19 cellular contexts compared by ENCODE assay signal in genomic region chr1:1875932-1876331, GRCh38. TPM values are rescaled to one million over a fixed set of nuclear protein-coding genes. Genes with fewer than 3 reads are reported as not detected.
DNase-seq lines count a peak whose midpoint lies in the region; ATAC-seq and TF ChIP-seq lines count a peak whose summit lies in the region.
"Had no signal": no experiment of that assay in that cellular context is flagged by ENCODE, and none has a peak within 500 bp of the region (broad histone marks: within the 10 kb centered on the region; RNA-seq: fewer than 3 reads in every experiment).

No MANE protein-coding gene starts in this region.

- no peak overlapping the region for H3K27ac ChIP-seq in trophoblast cell (ENCODE audit: low read depth, low read length)
- no peak overlapping the region for H3K27ac ChIP-seq in sigmoid colon
- H3K27ac ChIP-seq: ascending aorta, esophagus squamous epithelium, upper lobe of right lung had no signal

- H3K4ac ChIP-seq in trophoblast cell (ENCODE audit: low read depth, low read length): peak overlapping the region; percentile 97

- H4K12ac ChIP-seq in trophoblast cell (ENCODE audit: low read depth, low read length): no peak overlapping the region

- no peaks in the 10 kb centered on the region for H3K27me3 Mint-ChIP-seq in activated CD4-positive, alpha-beta T cell treated with anti-CD3 and anti-CD28 coated beads for 36 hours
- H3K27me3 Mint-ChIP-seq in activated CD4-positive, alpha-beta T cell treated with anti-CD3 and anti-CD28 coated beads, Interleukin-2, amount 10 ng/mL, durations not matched to agents 7 days and 5 days: no peaks in the 10 kb centered on the region
- H3K27me3 Mint-ChIP-seq in T-cell: no peaks in the 10 kb centered on the region
- H3K27me3 Mint-ChIP-seq in activated naive CD8-positive, alpha-beta T cell treated with anti-CD3 and anti-CD28 coated beads, Interleukin-2, amount 10 ng/mL, durations not matched to agents 7 days and 5 days: no peaks in the 10 kb centered on the region

- H2BK5ac ChIP-seq in trophoblast cell (ENCODE audit: low read depth, low read length, poor library complexity): no peak overlapping the region

- intact Hi-C loops in activated CD4-positive, alpha-beta T cell treated with anti-CD3 and anti-CD28 coated beads for 36 hours (cut with DNase I, micrococcal nuclease): loop anchor here (5.0 kb wide), 2 partner anchors 34 to 49 kb away; no protein-coding TSS in a partner anchor
- intact Hi-C loops in sigmoid colon (cut with DNase I): no loop called here

- H3K27ac Mint-ChIP-seq in activated CD4-positive, alpha-beta T cell treated with anti-CD3 and anti-CD28 coated beads for 36 hours: peak overlapping the region; percentile 96
- no peak overlapping the region for H3K27ac Mint-ChIP-seq in activated CD4-positive, alpha-beta T cell treated with anti-CD3 and anti-CD28 coated beads, Interleukin-2, amount 10 ng/mL, durations not matched to agents 7 days and 5 days
- peak overlapping the region in 1 of 2 donors; percentile 69 for H3K27ac Mint-ChIP-seq in T-cell
- H3K27ac Mint-ChIP-seq in activated naive CD8-positive, alpha-beta T cell treated with anti-CD3 and anti-CD28 coated beads, Interleukin-2, amount 10 ng/mL, durations not matched to agents 7 days and 5 days: peak overlapping the region; percentile 81

- no peaks in the 10 kb centered on the region for H3K27me3 ChIP-seq in trophoblast cell (ENCODE audit: insufficient read depth, low read length)
- no peaks in the 10 kb centered on the region for H3K27me3 ChIP-seq in sigmoid colon
- H3K27me3 ChIP-seq: ascending aorta, esophagus squamous epithelium, upper lobe of right lung had no signal

- no peak overlapping the region for H3K9ac ChIP-seq in trophoblast cell (ENCODE audit: low read length)

- peak overlapping the region; percentile 4 for H3K4me3 Mint-ChIP-seq in activated CD4-positive, alpha-beta T cell treated with anti-CD3 and anti-CD28 coated beads for 36 hours
- H3K4me3 Mint-ChIP-seq in activated CD4-positive, alpha-beta T cell treated with anti-CD3 and anti-CD28 coated beads, Interleukin-2, amount 10 ng/mL, durations not matched to agents 7 days and 5 days: no peak overlapping the region
- peak overlapping the region; percentile 11 to 64 (median 28) for H3K4me3 Mint-ChIP-seq in T-cell
- peak overlapping the region; percentile 53 for H3K4me3 Mint-ChIP-seq in activated naive CD8-positive, alpha-beta T cell treated with anti-CD3 and anti-CD28 coated beads, Interleukin-2, amount 10 ng/mL, durations not matched to agents 7 days and 5 days

- peaks cover 77% of the 10 kb centered on the region for H3K4me1 Mint-ChIP-seq in activated CD4-positive, alpha-beta T cell treated with anti-CD3 and anti-CD28 coated beads for 36 hours
- H3K4me1 Mint-ChIP-seq in activated CD4-positive, alpha-beta T cell treated with anti-CD3 and anti-CD28 coated beads, Interleukin-2, amount 10 ng/mL, durations not matched to agents 7 days and 5 days: peaks cover 54% of the 10 kb centered on the region
- peaks cover 80 to 90% (median 87%) of the 10 kb centered on the region in 3 donors for H3K4me1 Mint-ChIP-seq in T-cell
- H3K4me1 Mint-ChIP-seq in activated naive CD8-positive, alpha-beta T cell treated with anti-CD3 and anti-CD28 coated beads, Interleukin-2, amount 10 ng/mL, durations not matched to agents 7 days and 5 days: peaks cover 35% of the 10 kb centered on the region

- no peaks in the 10 kb centered on the region for H3K9me3 ChIP-seq in trophoblast cell (ENCODE audit: insufficient read depth, low read depth, low read length)
- no peaks in the 10 kb centered on the region for H3K9me3 ChIP-seq in sigmoid colon
- H3K9me3 ChIP-seq: ascending aorta, esophagus squamous epithelium, mucosa of descending colon, upper lobe of right lung had no signal

- H4K91ac ChIP-seq in trophoblast cell (ENCODE audit: low read depth, low read length): no peak overlapping the region

- no peak overlapping the region for H3K23ac ChIP-seq in trophoblast cell (ENCODE audit: low read length)

- H3K18ac ChIP-seq in trophoblast cell (ENCODE audit: low read length): no peak overlapping the region

- H2BK12ac ChIP-seq in trophoblast cell (ENCODE audit: low read length): no peak overlapping the region

- H2AFZ ChIP-seq in trophoblast cell (ENCODE audit: insufficient read depth, low read length, poor library complexity): no peak overlapping the region

- no peak for TF ChIP-seq POLR2A in sigmoid colon (IDR thresholded peaks at IDR 0.05)

- ATAC-seq in activated CD4-positive, alpha-beta T cell treated with anti-CD3 and anti-CD28 coated beads for 36 hours: peak; percentile 94
- ATAC-seq in T-cell (replicated peaks in 1 of 4) (no peak), HG02884 (IDR thresholded peaks at IDR 0.05; ENCODE audit: unreplicated experiment) (no peak), HG02870 (IDR thresholded peaks at IDR 0.05; ENCODE audit: unreplicated experiment) (no peak)
- ATAC-seq in activated naive CD8-positive, alpha-beta T cell treated with anti-CD3 and anti-CD28 coated beads, Interleukin-2, amount 10 ng/mL, durations not matched to agents 7 days and 5 days (ENCODE audit: low read depth): peak; percentile 48
- ATAC-seq: mucosa of descending colon, upper lobe of right lung had no signal

- peak; percentile 72 for DNase-seq in activated CD4-positive, alpha-beta T cell treated with anti-CD3 and anti-CD28 coated beads for 36 hours
- DNase-seq in activated CD4-positive, alpha-beta T cell treated with anti-CD3 and anti-CD28 coated beads, Interleukin-2, amount 10 ng/mL, durations not matched to agents 7 days and 5 days: no peak
- DNase-seq in T-cell (no peak), trophoblast cell (no peak), sigmoid colon (no peak)
- DNase-seq in activated naive CD8-positive, alpha-beta T cell treated with anti-CD3 and anti-CD28 coated beads, Interleukin-2, amount 10 ng/mL, durations not matched to agents 7 days and 5 days: no peak
- DNase-seq: 8988T, dermis blood vessel endothelial cell, esophagus squamous epithelium, kidney glomerular epithelial cell, mucosa of descending colon, NCI-H82, upper lobe of right lung had no signal

- H2BK120ac ChIP-seq in trophoblast cell (ENCODE audit: insufficient read depth, low read length, poor library complexity): no peak overlapping the region

- H2AK5ac ChIP-seq in trophoblast cell (ENCODE audit: low read length): no peak overlapping the region

- peaks cover 39 to 43% of the 10 kb centered on the region in 2 experiments for H3K36me3 ChIP-seq in trophoblast cell (ENCODE audit: control insufficient read depth in 1 of 2, insufficient read depth in 2 of 2, low read length in 2 of 2)
- H3K36me3 ChIP-seq in sigmoid colon: peaks cover 0 to 12% (median 2%) of the 10 kb centered on the region in 4 donors

- H3K4me3 ChIP-seq in trophoblast cell (ENCODE audit: low read depth, low read length): no peak overlapping the region
- no peak overlapping the region for H3K4me3 ChIP-seq in sigmoid colon
- H3K4me3 ChIP-seq: ascending aorta, esophagus squamous epithelium, mucosa of descending colon, upper lobe of right lung had no signal

- peaks cover 73% of the 10 kb centered on the region for H3K79me2 ChIP-seq in trophoblast cell (ENCODE audit: control insufficient read depth, insufficient read depth, low read length, poor library complexity)

- TF ChIP-seq CTCF in sigmoid colon (IDR thresholded peaks at IDR 0.05): no peak

- H4K8ac ChIP-seq in trophoblast cell (ENCODE audit: low read depth, low read length): no peak overlapping the region

- POLR2A ChIA-PET in activated CD4-positive, alpha-beta T cell treated with anti-CD3 and anti-CD28 coated beads for 36 hours (lab: Charles Lee): no interaction called here
- POLR2A ChIA-PET in activated CD4-positive, alpha-beta T cell treated with anti-CD3 and anti-CD28 coated beads, Interleukin-2, amount 10 ng/mL, durations not matched to agents 7 days and 5 days (lab: Charles Lee): no interaction called here
- POLR2A ChIA-PET in T-cell (lab: Charles Lee): no interaction called here
- POLR2A ChIA-PET in activated naive CD8-positive, alpha-beta T cell treated with anti-CD3 and anti-CD28 coated beads, Interleukin-2, amount 10 ng/mL, durations not matched to agents 7 days and 5 days (lab: Charles Lee): interaction anchor here (1.0 kb wide), 1 partner anchor 33 kb away, joined by 3 read pairs; no protein-coding TSS in a partner anchor

- TF ChIP-seq EP300 in sigmoid colon (IDR thresholded peaks at IDR 0.05): no peak

- no peak overlapping the region for H3K4me2 ChIP-seq in trophoblast cell (ENCODE audit: low read length)

- H3K4me1 ChIP-seq in trophoblast cell (ENCODE audit: control insufficient read depth in 1 of 2, insufficient read depth in 2 of 2, low read length in 2 of 2) (peaks cover 0 to 6% of the 10 kb centered on the region in 2 experiments), sigmoid colon (peaks cover 0 to 94% (median 61%) of the 10 kb centered on the region in 4 donors)

- WGBS in trophoblast cell (ENCODE audit: extremely low coverage, insufficient coverage, insufficient read length): no CpG with 5 or more reads among the region's 1 CpG
- 84 to 92% methylated on average over 1 of the region's 1 CpG for WGBS in sigmoid colon, 2 donors

- H3K79me1 ChIP-seq in trophoblast cell (ENCODE audit: low read length): no peaks in the 10 kb centered on the region

- no peak overlapping the region for H3K14ac ChIP-seq in trophoblast cell (ENCODE audit: low read length)

- H3K36me3 Mint-ChIP-seq in activated CD4-positive, alpha-beta T cell treated with anti-CD3 and anti-CD28 coated beads for 36 hours (ENCODE audit: low read depth): peaks cover 52% of the 10 kb centered on the region
- H3K36me3 Mint-ChIP-seq in activated CD4-positive, alpha-beta T cell treated with anti-CD3 and anti-CD28 coated beads, Interleukin-2, amount 10 ng/mL, durations not matched to agents 7 days and 5 days (ENCODE audit: low read depth): peaks cover 61% of the 10 kb centered on the region
- peaks cover 26% of the 10 kb centered on the region for H3K36me3 Mint-ChIP-seq in T-cell
- peaks cover 49% of the 10 kb centered on the region for H3K36me3 Mint-ChIP-seq in activated naive CD8-positive, alpha-beta T cell treated with anti-CD3 and anti-CD28 coated beads, Interleukin-2, amount 10 ng/mL, durations not matched to agents 7 days and 5 days

- H3K9me3 Mint-ChIP-seq in activated CD4-positive, alpha-beta T cell treated with anti-CD3 and anti-CD28 coated beads for 36 hours (ENCODE audit: low read depth): no peaks in the 10 kb centered on the region
- no peaks in the 10 kb centered on the region for H3K9me3 Mint-ChIP-seq in activated CD4-positive, alpha-beta T cell treated with anti-CD3 and anti-CD28 coated beads, Interleukin-2, amount 10 ng/mL, durations not matched to agents 7 days and 5 days
- H3K9me3 Mint-ChIP-seq in T-cell: no peaks in the 10 kb centered on the region
- H3K9me3 Mint-ChIP-seq in activated naive CD8-positive, alpha-beta T cell treated with anti-CD3 and anti-CD28 coated beads, Interleukin-2, amount 10 ng/mL, durations not matched to agents 7 days and 5 days: peaks cover under 1% of the 10 kb centered on the region
- H3K9me3 Mint-ChIP-seq: CD14-positive monocyte had no signal

- CTCF ChIA-PET in activated CD4-positive, alpha-beta T cell treated with anti-CD3 and anti-CD28 coated beads for 36 hours (lab: Charles Lee): interaction anchor here (0.5 to 1.2 kb wide), 2 partner anchors 11 to 16 kb away, joined by 3 to 5 read pairs; no protein-coding TSS in a partner anchor
- CTCF ChIA-PET in activated CD4-positive, alpha-beta T cell treated with anti-CD3 and anti-CD28 coated beads, Interleukin-2, amount 10 ng/mL, durations not matched to agents 7 days and 5 days (lab: Charles Lee): interaction anchor here (1.2 kb wide), 1 partner anchor 10 kb away, joined by 3 read pairs; no protein-coding TSS in a partner anchor
- CTCF ChIA-PET in T-cell (lab: Charles Lee): interaction anchor here in 1 of 2 donors (0.6 kb wide), 1 partner anchor 32 kb away, joined by 4 read pairs; no protein-coding TSS in a partner anchor

RNA-seq across cellular contexts. Expression of gene GNB1, which starts 15.0 kb away (rescaled TPM):
- total RNA-seq in activated CD4-positive, alpha-beta T cell treated with anti-CD3 and anti-CD28 coated beads for 36 hours: 100 to 1,000 TPM; 347 to 669 TPM
- 100 to 1,000 TPM; 368 to 454 TPM for total RNA-seq in activated CD4-positive, alpha-beta T cell treated with anti-CD3 and anti-CD28 coated beads, Interleukin-2, amount 10 ng/mL, durations not matched to agents 7 days and 5 days
- total RNA-seq in T-cell (100 to 1,000 TPM; 208 to 295 (median 261) TPM), sigmoid colon (100 to 1,000 TPM; 119 to 157 (median 145) TPM)
- total RNA-seq in activated naive CD8-positive, alpha-beta T cell treated with anti-CD3 and anti-CD28 coated beads, Interleukin-2, amount 10 ng/mL, durations not matched to agents 7 days and 5 days: 100 to 1,000 TPM; 353 to 372 TPM
- 211 and 220 TPM in 2 replicates for polyA plus RNA-seq in trophoblast cell (2013)
- 100 to 1,000 TPM; 163 to 197 (median 193) TPM for polyA plus RNA-seq in sigmoid colon

RNA-seq across cellular contexts. Expression of gene CALML6, which starts 39.1 kb away (rescaled TPM):
- total RNA-seq in activated CD4-positive, alpha-beta T cell treated with anti-CD3 and anti-CD28 coated beads for 36 hours: under 1 TPM; 0.21 to 0.81 TPM
- under 1 TPM; 0.27 to 0.47 TPM for total RNA-seq in activated CD4-positive, alpha-beta T cell treated with anti-CD3 and anti-CD28 coated beads, Interleukin-2, amount 10 ng/mL, durations not matched to agents 7 days and 5 days
- 1 to 10 TPM in 3 of 5 donors, under 1 TPM in 2; 0.82 to 1.3 (median 1.1) TPM for total RNA-seq in T-cell
- total RNA-seq in activated naive CD8-positive, alpha-beta T cell treated with anti-CD3 and anti-CD28 coated beads, Interleukin-2, amount 10 ng/mL, durations not matched to agents 7 days and 5 days: under 1 TPM in 1 of 2 experiments, not detected in 1; 0.82 TPM
- polyA plus RNA-seq in trophoblast cell (2013): 0.19 and 0.25 TPM in 2 replicates
- under 1 TPM in 1 of 4 donors, not detected in 3; 0.36 TPM for total RNA-seq in sigmoid colon
- polyA plus RNA-seq in sigmoid colon: under 1 TPM in 1 of 3 donors, not detected in 2; 0.36 TPM
- total RNA-seq: ascending aorta, IMR-90 had no signal
- polyA plus RNA-seq: CD14-positive monocyte had no signal

RNA-seq across cellular contexts. Expression of gene TMEM52, which starts 43.1 kb away (rescaled TPM):
- 1 to 10 TPM in 1 of 2 experiments, under 1 TPM in 1; 0.88 to 1.1 TPM for total RNA-seq in activated CD4-positive, alpha-beta T cell treated with anti-CD3 and anti-CD28 coated beads for 36 hours
- total RNA-seq in activated CD4-positive, alpha-beta T cell treated with anti-CD3 and anti-CD28 coated beads, Interleukin-2, amount 10 ng/mL, durations not matched to agents 7 days and 5 days: not detected
- under 1 TPM in 3 of 5 donors, not detected in 2; 0.28 to 0.93 (median 0.69) TPM for total RNA-seq in T-cell
- total RNA-seq in activated naive CD8-positive, alpha-beta T cell treated with anti-CD3 and anti-CD28 coated beads, Interleukin-2, amount 10 ng/mL, durations not matched to agents 7 days and 5 days: not detected
- polyA plus RNA-seq in trophoblast cell (2013): 3.7 and 4.1 TPM in 2 replicates
- 1 to 10 TPM in 2 of 4 donors, not detected in 2; 1.1 to 3.5 TPM for total RNA-seq in sigmoid colon
- polyA plus RNA-seq in sigmoid colon: 1 to 10 TPM; 1.2 to 5.5 (median 2.1) TPM
- total RNA-seq: ascending aorta, dermis blood vessel endothelial cell, posterior vena cava had no signal
- polyA plus RNA-seq: CD14-positive monocyte had no signal

Comparison
In these comparisons a context has a peak if more than half of its experiments do, and no peak if none do; other contexts are left out.
1. ATAC-seq: peak in activated CD4-positive, alpha-beta T cell treated with anti-CD3 and anti-CD28 coated beads for 36 hours (single experiment) and activated naive CD8-positive, alpha-beta T cell treated with anti-CD3 and anti-CD28 coated beads, Interleukin-2, amount 10 ng/mL, durations not matched to agents 7 days and 5 days (single experiment); none in T-cell (0 of 4), HG02884 (single experiment) and HG02870 (single experiment).